27 cellular contexts compared by ENCODE assay signal in the genomic region with DNA sequence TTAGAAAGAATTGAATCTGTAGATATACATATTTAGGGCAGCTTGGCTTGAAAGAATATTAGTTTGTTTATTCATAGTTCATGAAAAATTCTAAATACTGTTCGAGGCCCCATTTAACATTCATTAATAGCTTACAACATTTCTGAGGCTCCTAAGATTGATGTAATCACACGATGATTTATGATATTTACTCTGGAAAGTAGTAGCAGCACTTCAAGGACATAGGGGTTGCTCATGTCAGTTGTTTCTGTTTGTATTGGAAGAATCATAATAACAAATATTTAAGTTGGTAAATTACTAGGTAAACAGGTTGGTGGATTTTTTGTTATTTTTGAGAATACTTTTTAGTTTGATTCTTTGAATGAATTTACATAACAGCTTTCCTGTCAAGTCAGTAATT.
"Had no signal": no experiment of that assay in that cellular context is flagged by ENCODE, and none has a peak within 500 bp of the region (broad histone marks: within the 10 kb centered on the region; RNA-seq: fewer than 3 reads in every experiment).

No MANE protein-coding gene starts in this region.

- H3K4me1 ChIP-seq: esophagus squamous epithelium, right atrium auricular region, spleen, transverse colon had no signal

- H3K4me3 ChIP-seq: body of pancreas, esophagus squamous epithelium, hepatocyte, right atrium auricular region, spleen, transverse colon had no signal

- H3K27ac ChIP-seq: body of pancreas, epithelial cell of prostate, esophagus squamous epithelium, hepatocyte, neutrophil, right atrium auricular region, spleen, transverse colon had no signal

- DNase-seq: activated CD8-positive, alpha-beta memory T cell treated with anti-CD3 and anti-CD28 coated beads, Interleukin-2, amount 10 ng/mL, durations not matched to agents 7 days and 5 days; activated CD8-positive, alpha-beta T cell treated with anti-CD3 and anti-CD28 coated beads, Interleukin-2, amount 10 ng/mL, durations not matched to agents 7 days and 5 days; activated naive CD4-positive, alpha-beta T cell; activated T-cell treated with anti-CD3 and anti-CD28 coated beads for 4 hours; activated T-cell treated with anti-CD3 and anti-CD28 coated beads, Interleukin-2, amount 50 U/mL, for 72 hours; aorta; body of pancreas; dermis blood vessel endothelial cell; effector CD4-positive, alpha-beta T cell; esophagus squamous epithelium; left cardiac atrium; left ventricle myocardium superior; naive B cell; nephron progenitor cell; spleen; stimulated activated naive CD4-positive, alpha-beta T cell treated with Interleukin-2 at 50 U/mL for 16 hours; T-helper 2 cell; transverse colon had no signal

- H3K9me3 ChIP-seq: body of pancreas, esophagus squamous epithelium, neutrophil, right atrium auricular region, spleen, transverse colon had no signal

- ATAC-seq: activated CD8-positive, alpha-beta memory T cell treated with anti-CD3 and anti-CD28 coated beads, Interleukin-2, amount 10 ng/mL, durations not matched to agents 7 days and 5 days; activated CD8-positive, alpha-beta T cell treated with anti-CD3 and anti-CD28 coated beads, Interleukin-2, amount 10 ng/mL, durations not matched to agents 7 days and 5 days; activated naive CD4-positive, alpha-beta T cell treated with anti-CD3 and anti-CD28 coated beads, Interleukin-2, amount 50 U/mL, for 72 hours; activated T-cell treated with anti-CD3 and anti-CD28 coated beads, Interleukin-2, amount 50 U/mL, for 72 hours; body of pancreas; left cardiac atrium; left ventricle myocardium superior; WTC11 had no signal

- H3K27me3 ChIP-seq: body of pancreas, esophagus squamous epithelium, hepatocyte, neutrophil, right atrium auricular region, spleen, transverse colon had no signal

- FAIRE-seq: colon, frontal cortex, keratinocyte had no signal
